Comparison of ENCODE assay signal across 9 cellular contexts in the genomic region with DNA sequence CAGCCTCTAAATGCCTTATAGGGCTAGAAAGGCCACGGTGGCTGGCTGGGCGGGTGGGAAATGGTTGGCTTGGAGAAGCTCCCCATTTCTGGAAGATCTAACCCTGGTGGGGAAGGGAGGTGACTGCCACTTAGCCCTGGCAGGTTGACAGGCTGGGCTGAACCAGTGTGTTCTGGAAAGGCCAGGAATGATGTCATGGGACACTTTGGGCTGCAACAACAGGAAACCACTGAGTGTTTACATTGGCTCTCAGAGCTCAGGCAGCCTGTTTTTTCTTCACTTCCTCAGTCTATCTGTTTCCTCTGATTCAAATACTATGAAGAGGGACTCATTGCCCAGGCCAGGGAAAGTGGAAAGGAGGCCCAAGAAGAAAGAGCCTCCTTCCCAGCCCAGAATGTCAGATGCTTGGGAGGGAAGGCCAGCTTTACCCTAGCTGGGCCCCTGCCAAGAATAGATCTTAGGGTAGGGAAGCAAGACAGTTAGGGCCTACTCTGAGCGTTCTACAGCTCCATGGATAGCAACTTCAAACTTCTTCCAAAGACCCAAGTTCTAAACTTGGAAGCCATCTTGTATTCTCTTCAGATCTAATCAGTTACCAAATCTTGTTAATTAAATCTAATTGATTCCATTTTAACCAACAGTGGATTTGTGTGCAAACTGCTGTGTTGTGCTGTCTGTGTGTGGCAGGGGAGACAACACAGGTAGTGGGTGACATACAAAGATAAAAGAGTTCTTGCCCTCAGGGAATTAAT.
A peak's percentile ranks its signal among the peaks of the same experiment; 100 is the strongest.
DNase-seq lines count a peak whose midpoint lies in the region; ATAC-seq, FAIRE-seq and TF ChIP-seq lines count a peak whose summit lies in the region.
"Had no signal": no experiment of that assay in that cellular context is flagged by ENCODE, and none has a peak within 500 bp of the region (broad histone marks: within the 10 kb centered on the region; RNA-seq: fewer than 3 reads in every experiment).

No MANE protein-coding gene starts in this region.

- H3K36me3 ChIP-seq in astrocyte (ENCODE audit: insufficient read depth, low read length), result no peaks in the 10 kb centered on the region

- H3K27me3 ChIP-seq in astrocyte (ENCODE audit: insufficient read depth, low read length), result no peaks in the 10 kb centered on the region

- DNase-seq in CD14-positive monocyte (ENCODE audit: low spot score) (peak; percentile 51), SIG-M5 treated with dmso at 0.1 percent for 504 hours (lab: John Stamatoyannopoulos, UW; ENCODE audit: unreplicated experiment) (peak; percentile 78), astrocyte (ENCODE audit: low read depth) (peak; percentile 83), hypothalamus (lab: John Stamatoyannopoulos, UW) (peak in 31 of 51 donors; percentile 0 to 41 (median 3)), iPS-NIHi7 (ENCODE audit: extremely low spot score) (no peak), GM13976 (ENCODE audit: low spot score) (no peak)
- peak; percentile 46 for DNase-seq in stimulated activated CD8-positive, alpha-beta memory T cell treated with anti-CD3 and anti-CD28 coated beads, Interleukin-4, amount 100 ng/mL, for 48 hours

- no peak for FAIRE-seq in astrocyte (lab: Jason Lieb, UNC)
- FAIRE-seq: islet of Langerhans had no signal

- no peak overlapping the region for H3K9ac ChIP-seq in astrocyte (ENCODE audit: low read length)

- in situ Hi-C loops in GM13976 (cut with MboI; ENCODE audit: low sequenced_read_pairs, unreplicated experiment), result no loop called here

- H3K27me3 Mint-ChIP-seq in CD14-positive monocyte (ENCODE audit: low read depth in 3 of 3) (peaks cover 0 to 34% (median 0%) of the 10 kb centered on the region in 3 donors), astrocyte (ENCODE audit: low read depth, unreplicated experiment) (no peaks in the 10 kb centered on the region)

- peaks cover 23% of the 10 kb centered on the region for H3K4me1 ChIP-seq in astrocyte (ENCODE audit: insufficient read depth, low read length)

- no peak overlapping the region for H2AFZ ChIP-seq in astrocyte (ENCODE audit: low read depth, low read length)

- H3K4me3 Mint-ChIP-seq in CD14-positive monocyte, result peak overlapping the region; percentile 12 to 21
- no peak overlapping the region for H3K4me3 Mint-ChIP-seq in astrocyte (ENCODE audit: unreplicated experiment)

- ATAC-seq in HG02623 (IDR thresholded peaks at IDR 0.05; ENCODE audit: unreplicated experiment), result peak; percentile 59

- H3K4me3 ChIP-seq in astrocyte (ENCODE audit: insufficient read depth, low read depth, low read length), result no peak overlapping the region

- intact Hi-C loops in CD14-positive monocyte (cut with micrococcal nuclease), result no loop called here

- H3K9me3 Mint-ChIP-seq in CD14-positive monocyte (peaks cover 0 to 6% (median 2%) of the 10 kb centered on the region in 7 donors), astrocyte (ENCODE audit: unreplicated experiment) (no peaks in the 10 kb centered on the region)

- no peaks in the 10 kb centered on the region for H3K36me3 Mint-ChIP-seq in CD14-positive monocyte
- no peaks in the 10 kb centered on the region for H3K36me3 Mint-ChIP-seq in astrocyte (ENCODE audit: low read depth, unreplicated experiment)

- peak overlapping the region; percentile 50 for H3K27ac ChIP-seq in astrocyte (ENCODE audit: low read depth, low read length)

- H3K27ac Mint-ChIP-seq in CD14-positive monocyte (peak overlapping the region; percentile 70 to 88 (median 85)), astrocyte (ENCODE audit: unreplicated experiment) (no peak overlapping the region)

- no peaks in the 10 kb centered on the region for H3K9me3 ChIP-seq in astrocyte (ENCODE audit: insufficient read depth, low read depth, low read length)

- peak overlapping the region; percentile 44 for H3K4me2 ChIP-seq in astrocyte (ENCODE audit: low read length)

- TF ChIP-seq CTCF in CD14-positive monocyte (IDR thresholded peaks at IDR 0.05) (no peak), astrocyte (IDR thresholded peaks at IDR 0.05; ENCODE audit: insufficient read depth, low read depth, low read length) (no peak), GM13976 (IDR thresholded peaks at IDR 0.05; ENCODE audit: borderline replicate concordance, control extremely low read depth, extremely low read depth, insufficient read depth, missing control alignments) (no peak)

- no peaks in the 10 kb centered on the region for H4K20me1 ChIP-seq in astrocyte (ENCODE audit: insufficient read depth, low read length)

- no peaks in the 10 kb centered on the region for H3K79me2 ChIP-seq in astrocyte (ENCODE audit: insufficient read depth, low read length)

- H3K4me1 Mint-ChIP-seq in CD14-positive monocyte, result peaks cover 53% of the 10 kb centered on the region
- H3K4me1 Mint-ChIP-seq in astrocyte (ENCODE audit: low read depth, unreplicated experiment), result peaks cover 3% of the 10 kb centered on the region

Comparison
In these comparisons a context has a peak if more than half of its experiments do, and no peak if none do; other contexts are left out.
1. DNase-seq: peak in CD14-positive monocyte (single experiment), SIG-M5 treated with dmso at 0.1 percent for 504 hours (single experiment), astrocyte (single experiment), hypothalamus (31 of 51) and stimulated activated CD8-positive, alpha-beta memory T cell treated with anti-CD3 and anti-CD28 coated beads, Interleukin-4, amount 100 ng/mL, for 48 hours (single experiment); none in iPS-NIHi7 (single experiment) and GM13976 (single experiment).